1 cellular context compared by ENCODE assay signal in genomic region chr17:32882734-32883133, GRCh38.
TF ChIP-seq lines count a peak whose summit lies in the region.

No MANE protein-coding gene starts in this region.

TF ChIP-seq in K562, 482 proteins besides CTCF, POLR2A, EP300 and RAD21 (continued from another document):
- TF ChIP-seq ETS1 (conservative IDR thresholded peaks at IDR 0.05; ENCODE audit: control insufficient read depth, low read depth, low read length) (no peak), TEAD4 (IDR thresholded peaks at IDR 0.05; ENCODE audit: low read length) (peak; percentile 74; the same call in 1 of the 2 replicates), TEAD4 (CRISPR knock-in tag; IDR thresholded peaks at IDR 0.05; ENCODE audit: borderline replicate concordance) (no peak), RCOR1 (IDR thresholded peaks at IDR 0.05; ENCODE audit: borderline replicate concordance in 1 of 2, low read depth in 2 of 2, low read length in 2 of 2) (peak in 1 of 2 experiments; percentile 88; a peak in 2 of 4 replicates), TBL1XR1 (IDR thresholded peaks at IDR 0.05; ENCODE audit: low read length in 2 of 2) (peak in 1 of 2 experiments; percentile 51; a peak in 1 of 4 replicates), TCF15 (CRISPR knock-in tag; IDR thresholded peaks at IDR 0.05) (no peak), TCF3 (CRISPR knock-in tag; IDR thresholded peaks at IDR 0.05) (peak; percentile 46), NCOR1 (IDR thresholded peaks at IDR 0.05) (peak; percentile 42; the same call in 1 of the 2 replicates), ZNF507 (tag; conservative IDR thresholded peaks at IDR 0.05) (no peak), NFE2 (IDR thresholded peaks at IDR 0.05; ENCODE audit: low read depth) (peak; percentile 7; the same call in 1 of the 2 replicates), MECOM (CRISPR knock-in tag; IDR thresholded peaks at IDR 0.05) (peak; percentile 99), NRF1 (conservative IDR thresholded peaks at IDR 0.05 in 1 of 2, IDR thresholded peaks at IDR 0.05 in 1 of 2) (no peak), CTBP1 (IDR thresholded peaks at IDR 0.05; ENCODE audit: borderline replicate concordance) (peak; percentile 95), DPF2 (IDR thresholded peaks at IDR 0.05) (peak; percentile 78), ATF7 (IDR thresholded peaks at IDR 0.05) (peak; percentile 74), ARHGAP35 (IDR thresholded peaks at IDR 0.05; ENCODE audit: partially characterized antibody) (no peak), BHLHE40 (IDR thresholded peaks at IDR 0.05; ENCODE audit: low read length) (peak; percentile 56; the same call in 1 of the 2 replicates), SMAD2 (IDR thresholded peaks at IDR 0.05; ENCODE audit: low read depth, low read length) (no peak)
- TF ChIP-seq, protein P1, sequence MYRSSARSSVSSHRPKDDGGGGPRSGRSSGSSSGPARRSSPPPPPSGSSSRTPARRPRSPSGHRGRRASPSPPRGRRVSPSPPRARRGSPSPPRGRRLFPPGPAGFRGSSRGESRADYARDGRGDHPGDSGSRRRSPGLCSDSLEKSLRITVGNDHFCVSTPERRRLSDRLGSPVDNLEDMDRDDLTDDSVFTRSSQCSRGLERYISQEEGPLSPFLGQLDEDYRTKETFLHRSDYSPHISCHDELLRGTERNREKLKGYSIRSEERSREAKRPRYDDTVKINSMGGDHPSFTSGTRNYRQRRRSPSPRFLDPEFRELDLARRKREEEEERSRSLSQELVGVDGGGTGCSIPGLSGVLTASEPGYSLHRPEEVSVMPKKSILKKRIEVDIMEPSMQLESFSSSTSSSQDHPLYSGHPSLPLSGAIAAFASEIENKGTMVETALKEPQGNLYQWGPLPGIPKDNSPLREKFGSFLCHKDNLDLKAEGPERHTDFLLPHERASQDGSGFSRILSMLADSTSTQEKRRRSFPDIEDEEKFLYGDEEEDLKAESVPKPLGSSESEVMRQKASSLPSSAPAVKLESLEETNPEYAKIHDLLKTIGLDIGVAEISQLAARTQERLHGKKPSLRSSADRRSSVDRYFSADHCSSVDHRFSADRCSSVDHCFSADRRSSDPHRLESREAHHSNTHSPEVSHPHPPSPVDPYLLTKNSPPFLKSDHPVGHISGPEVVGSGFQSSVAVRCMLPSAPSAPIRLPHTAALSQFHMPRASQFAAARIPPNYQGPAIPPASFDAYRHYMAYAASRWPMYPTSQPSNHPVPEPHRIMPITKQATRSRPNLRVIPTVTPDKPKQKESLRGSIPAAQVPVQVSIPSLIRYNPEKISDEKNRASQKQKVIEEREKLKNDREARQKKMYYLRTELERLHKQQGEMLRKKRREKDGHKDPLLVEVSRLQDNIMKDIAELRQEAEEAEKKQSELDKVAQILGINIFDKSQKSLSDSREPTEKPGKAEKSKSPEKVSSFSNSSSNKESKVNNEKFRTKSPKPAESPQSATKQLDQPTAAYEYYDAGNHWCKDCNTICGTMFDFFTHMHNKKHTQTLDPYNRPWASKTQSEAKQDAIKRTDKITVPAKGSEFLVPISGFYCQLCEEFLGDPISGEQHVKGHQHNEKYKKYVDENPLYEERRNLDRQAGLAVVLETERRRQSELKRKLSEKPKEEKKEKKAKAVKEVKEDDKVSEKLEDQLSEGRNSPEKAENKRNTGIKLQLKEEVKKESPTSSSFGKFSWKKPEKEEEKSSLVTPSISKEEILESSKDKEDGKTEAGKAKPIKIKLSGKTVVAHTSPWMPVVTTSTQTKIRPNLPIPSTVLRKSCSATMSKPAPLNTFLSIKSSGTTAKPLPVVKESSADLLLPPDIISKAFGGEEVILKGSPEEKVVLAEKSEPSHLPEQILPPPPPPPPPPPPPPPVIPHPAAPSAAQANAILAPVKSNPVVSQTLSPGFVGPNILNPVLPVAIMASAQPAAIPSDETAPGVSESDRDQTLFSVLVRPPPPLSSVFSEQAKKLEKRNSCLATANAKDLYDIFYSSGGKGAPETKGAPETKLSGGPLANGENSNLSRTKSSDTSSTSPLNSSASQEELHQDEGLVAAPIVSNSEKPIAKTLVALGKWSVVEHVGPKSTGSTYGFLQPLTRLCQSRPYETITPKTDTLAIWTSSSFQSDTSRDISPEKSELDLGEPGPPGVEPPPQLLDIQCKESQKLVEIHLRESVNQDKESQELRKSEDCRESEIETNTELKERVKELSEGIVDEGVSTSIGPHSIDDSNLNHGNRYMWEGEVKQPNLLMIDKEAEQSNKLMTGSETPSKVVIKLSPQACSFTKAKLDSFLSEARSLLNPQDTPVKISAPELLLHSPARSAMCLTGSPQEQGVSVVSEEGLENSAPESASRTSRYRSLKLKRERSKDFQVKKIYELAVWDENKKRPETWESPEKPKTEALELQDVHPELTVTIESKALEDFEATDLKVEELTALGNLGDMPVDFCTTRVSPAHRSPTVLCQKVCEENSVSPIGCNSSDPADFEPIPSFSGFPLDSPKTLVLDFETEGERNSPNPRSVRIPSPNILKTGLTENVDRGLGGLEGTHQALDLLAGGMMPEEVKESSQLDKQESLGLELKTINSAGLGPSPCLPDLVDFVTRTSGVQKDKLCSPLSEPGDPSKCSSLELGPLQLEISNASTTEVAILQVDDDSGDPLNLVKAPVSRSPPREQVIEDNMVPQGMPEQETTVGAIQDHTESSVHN (IDR thresholded peaks at IDR 0.05; ENCODE audit: borderline replicate concordance in 1 of 2, low read depth in 1 of 2) = peak in 1 of 2 experiments; percentile 41; a peak in 1 of 4 replicates
- TF ChIP-seq, protein P2, sequence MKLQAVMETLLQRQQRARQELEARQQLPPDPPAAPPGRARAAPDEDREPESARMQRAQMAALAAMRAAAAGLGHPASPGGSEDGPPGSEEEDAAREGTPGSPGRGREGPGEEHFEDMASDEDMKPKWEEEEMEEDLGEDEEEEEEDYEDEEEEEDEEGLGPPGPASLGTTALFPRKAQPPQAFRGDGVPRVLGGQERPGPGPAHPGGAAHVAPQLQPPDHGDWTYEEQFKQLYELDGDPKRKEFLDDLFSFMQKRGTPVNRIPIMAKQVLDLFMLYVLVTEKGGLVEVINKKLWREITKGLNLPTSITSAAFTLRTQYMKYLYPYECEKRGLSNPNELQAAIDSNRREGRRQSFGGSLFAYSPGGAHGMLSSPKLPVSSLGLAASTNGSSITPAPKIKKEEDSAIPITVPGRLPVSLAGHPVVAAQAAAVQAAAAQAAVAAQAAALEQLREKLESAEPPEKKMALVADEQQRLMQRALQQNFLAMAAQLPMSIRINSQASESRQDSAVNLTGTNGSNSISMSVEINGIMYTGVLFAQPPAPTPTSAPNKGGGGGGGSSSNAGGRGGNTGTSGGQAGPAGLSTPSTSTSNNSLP (IDR thresholded peaks at IDR 0.05; ENCODE audit: borderline replicate concordance, low read depth, low read length) = peak; percentile 64; the same call in 1 of the 2 replicates
TF ChIP-seq in K562: peak in this region for 44.
